12 cellular contexts compared by ENCODE assay signal in the genomic region with DNA sequence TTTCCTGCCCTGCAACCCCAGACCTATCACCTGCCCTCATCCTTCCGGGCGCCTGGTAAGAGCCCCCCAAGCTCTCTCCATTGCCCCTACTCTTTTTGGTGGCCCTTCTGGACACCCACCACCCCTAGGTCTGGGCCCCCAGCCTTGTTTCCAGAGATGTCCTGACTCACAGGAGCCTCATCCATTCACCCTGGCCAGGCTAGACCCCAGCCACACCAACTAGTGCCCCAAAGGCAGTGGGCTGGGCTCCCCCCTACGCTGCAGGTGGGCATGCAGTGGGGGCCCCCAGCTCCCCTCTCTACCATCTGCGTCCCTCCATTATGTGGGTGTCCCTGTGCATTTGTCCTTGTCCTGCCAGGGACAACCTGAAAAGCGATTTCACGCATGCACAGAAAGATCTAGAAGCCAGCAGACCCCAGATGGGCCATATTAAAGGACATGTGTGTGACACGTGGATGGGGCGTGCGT. TPM values are rescaled to one million over a fixed set of nuclear protein-coding genes. Genes with fewer than 3 reads are reported as not detected.
A peak's percentile ranks its signal among the peaks of the same experiment; 100 is the strongest.
DNase-seq lines count a peak whose midpoint lies in the region; ATAC-seq and TF ChIP-seq lines count a peak whose summit lies in the region.
"Had no signal": no experiment of that assay in that cellular context is flagged by ENCODE, and none has a peak within 500 bp of the region (broad histone marks: within the 10 kb centered on the region; RNA-seq: fewer than 3 reads in every experiment).

No MANE protein-coding gene starts in this region.

- H3K9me3 Mint-ChIP-seq in HFFc6, result no peaks in the 10 kb centered on the region
- H3K9me3 Mint-ChIP-seq in chondrocyte (ENCODE audit: low read depth), result no peaks in the 10 kb centered on the region

- ATAC-seq in right lobe of liver (no peak), HG03342 (IDR thresholded peaks at IDR 0.05; ENCODE audit: unreplicated experiment) (no peak)

- H3K27me3 ChIP-seq in right lobe of liver (no peaks in the 10 kb centered on the region), subcutaneous abdominal adipose tissue (ENCODE audit: control insufficient read depth in 5 of 5, insufficient read depth in 4 of 5, low read length in 5 of 5) (peaks cover 3 to 56% (median 7%) of the 10 kb centered on the region in 5 donors), SJCRH30 (no peaks in the 10 kb centered on the region; the same call in 1 of the 2 replicates)

- DNase-seq in HFFc6 (no peak), chondrocyte (ENCODE audit: low spot score) (peak; percentile 67), right lobe of liver (no peak), NCI-H226 (no peak), HPDE6-E6E7 (ENCODE audit: extremely low spot score) (no peak), SJCRH30 (no peak)
- DNase-seq: NCI-H187 treated with DMSO at 0.1 percent for 48 hours had no signal

- peak overlapping the region; percentile 84 for H3K27ac Mint-ChIP-seq in HFFc6
- peak overlapping the region; percentile 5 for H3K27ac Mint-ChIP-seq in chondrocyte (ENCODE audit: unreplicated experiment)

- peak overlapping the region in 3 of 5 donors; percentile 47 to 66 (median 58) for H3K9ac ChIP-seq in subcutaneous abdominal adipose tissue (ENCODE audit: low read length in 5 of 5)

- intact Hi-C loops in right lobe of liver (cut with DNase I), result no loop called here

- H3K27ac ChIP-seq in right lobe of liver (no peak overlapping the region), subcutaneous abdominal adipose tissue (ENCODE audit: low read depth, low read length) (peak overlapping the region; percentile 60), SJCRH30 (no peak overlapping the region)

- TF ChIP-seq CTCF in HFFc6 (IDR thresholded peaks at IDR 0.05) (no peak), chondrocyte (IDR thresholded peaks at IDR 0.05) (no peak), right lobe of liver (IDR thresholded peaks at IDR 0.05) (no peak)

- H3K36me3 ChIP-seq in right lobe of liver, result no peaks in the 10 kb centered on the region
- H3K36me3 ChIP-seq in subcutaneous abdominal adipose tissue (ENCODE audit: control insufficient read depth in 5 of 5, insufficient read depth in 5 of 5, low read length in 5 of 5), result no peaks in the 10 kb centered on the region
- no peaks in the 10 kb centered on the region for H3K36me3 ChIP-seq in SJCRH30

- H3K9me3 ChIP-seq in right lobe of liver (no peaks in the 10 kb centered on the region), subcutaneous abdominal adipose tissue (ENCODE audit: control insufficient read depth in 5 of 5, low read length in 5 of 5) (no peaks in the 10 kb centered on the region), SJCRH30 (replicated peaks) (no peaks in the 10 kb centered on the region)

- TF ChIP-seq POLR2A in right lobe of liver (IDR thresholded peaks at IDR 0.05), result no peak

- H3K4me3 Mint-ChIP-seq in HFFc6, result peak overlapping the region; percentile 87
- peak overlapping the region; percentile 55 for H3K4me3 Mint-ChIP-seq in chondrocyte (ENCODE audit: unreplicated experiment)

- H3K4me3 ChIP-seq in right lobe of liver (peak overlapping the region in 2 of 3 donors; percentile 6 to 38), subcutaneous abdominal adipose tissue (ENCODE audit: low read depth in 1 of 5, low read length in 5 of 5) (peak overlapping the region; percentile 43 to 69 (median 63)), SJCRH30 (no peak overlapping the region)

- 79% methylated on average over 7 of the region's 9 CpGs for WGBS in right lobe of liver (ENCODE audit: insufficient coverage, low coverage, low lambda C conversion rate, missing lambda C conversion rate)

- H3K27me3 Mint-ChIP-seq in HFFc6 (ENCODE audit: insufficient read depth) (peaks cover 7% of the 10 kb centered on the region), chondrocyte (ENCODE audit: low read depth) (no peaks in the 10 kb centered on the region)

- H3K4me1 Mint-ChIP-seq in HFFc6 (ENCODE audit: low read depth) (peaks cover 54% of the 10 kb centered on the region), chondrocyte (ENCODE audit: low read depth) (peaks cover 62% of the 10 kb centered on the region)

- H3K36me3 Mint-ChIP-seq in HFFc6 (ENCODE audit: low read depth) (peaks cover 9% of the 10 kb centered on the region; the same call in 1 of the 2 replicates), chondrocyte (ENCODE audit: low read depth) (no peaks in the 10 kb centered on the region)

- H3K4me1 ChIP-seq in right lobe of liver, result peaks cover 0 to 42% (median 22%) of the 10 kb centered on the region in 4 donors
- H3K4me1 ChIP-seq in subcutaneous abdominal adipose tissue (ENCODE audit: control insufficient read depth in 5 of 5, insufficient read depth in 5 of 5, low read length in 5 of 5), result peaks cover 8 to 80% (median 72%) of the 10 kb centered on the region in 5 donors
- peaks cover 16% of the 10 kb centered on the region; the same call in 1 of the 2 replicates for H3K4me1 ChIP-seq in SJCRH30

RNA-seq across cellular contexts. Expression of a gene that starts 1.4 kb away (rescaled TPM):
- 10 to 100 TPM; 51.4 to 74.9 (median 63.9) TPM for total RNA-seq in HFFc6 (2021; fragmentation: NEBNext Ultra II Directional; extraction: Animal tissue kit (Norgen Biotek cat#: 25700))
- total RNA-seq in chondrocyte (1.6 to 8.8 TPM (median 8.2 TPM) in 3 replicates), right lobe of liver (1 to 10 TPM; 1.6 to 3.4 (median 2.0) TPM)
- 0.35 and 0.51 TPM in 2 replicates for total RNA-seq in SJCRH30 (2014; rRNA removed; shearing (Covaris generic))
- total RNA-seq: glomerular endothelial cell, HT1080 had no signal

RNA-seq across cellular contexts. Expression of a gene that starts 30.9 kb away (rescaled TPM):
- not detected for total RNA-seq in HFFc6 (2021; fragmentation: NEBNext Ultra II Directional; extraction: Animal tissue kit (Norgen Biotek cat#: 25700))
- total RNA-seq in chondrocyte (not detected in 3 replicates), right lobe of liver (not detected)
- total RNA-seq in SJCRH30 (2014; rRNA removed; shearing (Covaris generic)), result not detected in 2 replicates
- total RNA-seq: bronchial epithelial cell, glomerular endothelial cell, HT1080 had no signal

RNA-seq across cellular contexts. Expression of a gene that starts 37.1 kb away (rescaled TPM):
- 10 to 100 TPM in 1 of 6 experiments, 1 to 10 TPM in 5; 8.0 to 11.2 (median 9.0) TPM for total RNA-seq in HFFc6 (2021; fragmentation: NEBNext Ultra II Directional; extraction: Animal tissue kit (Norgen Biotek cat#: 25700))
- 12.3 to 18.1 TPM (median 12.6 TPM) in 3 replicates for total RNA-seq in chondrocyte
- total RNA-seq in right lobe of liver, result 10 to 100 TPM; 10.7 to 27.2 (median 15.6) TPM
- total RNA-seq in SJCRH30 (2014; rRNA removed; shearing (Covaris generic)), result 3.9 and 5.5 TPM in 2 replicates
